Comparison of ENCODE assay signal across 11 cellular contexts in the genomic region with DNA sequence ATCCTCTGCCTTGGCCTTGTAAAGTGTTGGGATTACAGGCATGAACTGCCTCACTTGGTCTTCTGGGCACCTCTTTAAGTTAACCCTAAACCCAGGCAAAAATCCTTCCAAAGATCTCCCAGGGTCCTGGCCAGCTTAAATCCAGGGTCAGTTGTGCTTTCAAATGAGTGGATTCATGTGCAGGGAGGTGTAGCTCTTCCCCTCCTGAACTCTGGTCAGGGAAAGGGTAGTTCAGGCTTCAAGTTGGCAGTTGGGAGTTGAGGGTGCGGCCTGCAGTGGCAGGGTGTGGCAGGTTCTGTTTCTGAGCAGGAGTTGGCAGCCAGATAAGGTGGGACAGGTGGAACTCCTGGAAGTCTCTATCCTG. TPM values are rescaled to one million over a fixed set of nuclear protein-coding genes. Genes with fewer than 3 reads are reported as not detected.
DNase-seq lines count a peak whose midpoint lies in the region; ATAC-seq and TF ChIP-seq lines count a peak whose summit lies in the region.
"Had no signal": no experiment of that assay in that cellular context is flagged by ENCODE, and none has a peak within 500 bp of the region (broad histone marks: within the 10 kb centered on the region; RNA-seq: fewer than 3 reads in every experiment).

No MANE protein-coding gene starts in this region.

- H3K36me3 Mint-ChIP-seq in osteocyte (ENCODE audit: unreplicated experiment) = peaks cover 50% of the 10 kb centered on the region

- peaks cover 26% of the 10 kb centered on the region for H3K4me1 Mint-ChIP-seq in osteocyte (ENCODE audit: unreplicated experiment)

- peaks cover 76% of the 10 kb centered on the region for H3K36me3 ChIP-seq in DND-41 (ENCODE audit: insufficient read depth, low read length)

- no peaks in the 10 kb centered on the region for H3K27me3 ChIP-seq in DND-41 (ENCODE audit: insufficient read depth, low read length, poor library complexity)

- H2AFZ ChIP-seq in DND-41 (ENCODE audit: low read depth, low read length) = no peak overlapping the region

- H3K79me2 ChIP-seq in DND-41 (ENCODE audit: insufficient read depth, low read length) = peaks cover 84% of the 10 kb centered on the region

- ATAC-seq in DND-41 (ENCODE audit: insufficient read depth, low read depth) (no peak), HG03095 (IDR thresholded peaks at IDR 0.05; ENCODE audit: unreplicated experiment) (no peak)

- no peak overlapping the region for H3K4me3 Mint-ChIP-seq in osteocyte (ENCODE audit: unreplicated experiment)

- peak overlapping the region in 1 of 2 experiments; percentile 65; a peak in 1 of 4 replicates for H3K4me3 ChIP-seq in DND-41 (ENCODE audit: low read depth in 1 of 2, low read length in 2 of 2)
- H3K4me3 ChIP-seq in coronary artery = no peak overlapping the region

- no peaks in the 10 kb centered on the region for H3K9me3 Mint-ChIP-seq in osteocyte (ENCODE audit: unreplicated experiment)

- H3K27ac ChIP-seq in DND-41 (ENCODE audit: low read length) (0 out of 2 replicates have a peak overlapping the region, but pooled peaks have one; percentile 5), coronary artery (peak overlapping the region in 1 of 2 donors; percentile 13)

- H3K9ac ChIP-seq in DND-41 (ENCODE audit: low read depth, low read length) = peak overlapping the region; percentile 99; the same call in 1 of the 2 replicates

- peak overlapping the region; percentile 62 for H3K27ac Mint-ChIP-seq in osteocyte (ENCODE audit: unreplicated experiment)

- no peaks in the 10 kb centered on the region for H3K27me3 Mint-ChIP-seq in osteocyte (ENCODE audit: unreplicated experiment)

- no peaks in the 10 kb centered on the region for H3K9me3 ChIP-seq in DND-41 (ENCODE audit: insufficient read depth, low read length, severe bottlenecking)

- H3K4me1 ChIP-seq in DND-41 (ENCODE audit: insufficient read depth, low read length) = peaks cover 44% of the 10 kb centered on the region

- DNase-seq in DND-41 = no peak
- peak; percentile 55 for DNase-seq in LoVo (ENCODE audit: low spot score)
- DNase-seq in coronary artery (ENCODE audit: low spot score) = peak; percentile 40
- DNase-seq in osteocyte (ENCODE audit: extremely low spot score, unreplicated experiment) = no peak
- DNase-seq in epidermal melanocyte (ENCODE audit: insufficient read length, low spot score) = no peak
- no peak for DNase-seq in SHP77 (lab: John Stamatoyannopoulos, UW)
- DNase-seq: activated CD4-positive, alpha-beta T cell treated with anti-CD3 and anti-CD28 coated beads for 48 hours; central memory CD4-positive, alpha-beta T cell; NCI-H1048 had no signal

- peaks cover 77% of the 10 kb centered on the region for H4K20me1 ChIP-seq in DND-41 (ENCODE audit: insufficient read depth, low read length)

- peak overlapping the region; percentile 83 for H3K4me2 ChIP-seq in DND-41 (ENCODE audit: insufficient read depth, low read length)

- TF ChIP-seq CTCF in DND-41 (IDR thresholded peaks at IDR 0.05; ENCODE audit: borderline replicate concordance, extremely low read depth, low read length, poor library complexity, severe bottlenecking) (no peak), coronary artery (IDR thresholded peaks at IDR 0.05) (no peak), osteocyte (IDR thresholded peaks at IDR 0.05) (no peak)

RNA-seq across cellular contexts. Expression of a gene that starts 3.6 kb away (rescaled TPM):
- 128 and 131 TPM in 2 replicates for total RNA-seq in osteocyte

RNA-seq across cellular contexts. Expression of a gene that starts 20.7 kb away (rescaled TPM):
- total RNA-seq in osteocyte = not detected in 2 replicates
- total RNA-seq: myocyte had no signal

RNA-seq across cellular contexts. Expression of a gene that starts 24.7 kb away (rescaled TPM):
- 70.2 and 71.3 TPM in 2 replicates for total RNA-seq in osteocyte

RNA-seq across cellular contexts. Expression of a gene that starts 54.2 kb away (rescaled TPM):
- 91.0 and 94.2 TPM in 2 replicates for total RNA-seq in osteocyte

Comparison
In these comparisons a context has a peak if more than half of its experiments do, and no peak if none do; other contexts are left out.
1. DNase-seq: peak in LoVo (single experiment) and coronary artery (single experiment); none in DND-41 (single experiment), osteocyte (single experiment), epidermal melanocyte (single experiment) and SHP77 (0 of 2).